ENCODE assay signal across 10 cellular contexts in genomic region chr10:100020161-100020882, GRCh38. TPM values are rescaled to one million over a fixed set of nuclear protein-coding genes. Genes with fewer than 3 reads are reported as not detected.
DNase-seq lines count a peak whose midpoint lies in the region; ATAC-seq, FAIRE-seq and TF ChIP-seq lines count a peak whose summit lies in the region.
"Had no signal": no experiment of that assay in that cellular context is flagged by ENCODE, and none has a peak within 500 bp of the region (broad histone marks: within the 10 kb centered on the region; RNA-seq: fewer than 3 reads in every experiment).

No MANE protein-coding gene starts in this region.

- H3K4me3 Mint-ChIP-seq in H9 (no peak overlapping the region; a peak in 1 of 5 replicates), CD14-positive monocyte (no peak overlapping the region)

- H3K27ac ChIP-seq in H9 (ENCODE audit: insufficient read length, low read depth, low read length), result no peak overlapping the region
- H3K27ac ChIP-seq: neutrophil had no signal

- H2BK15ac ChIP-seq in H9 (ENCODE audit: low read depth, low read length), result no peak overlapping the region

- no peak overlapping the region for H2AK5ac ChIP-seq in H9 (ENCODE audit: insufficient read length, low read length)

- H3K23ac ChIP-seq in H9 (ENCODE audit: insufficient read length, low read depth, low read length), result no peak overlapping the region

- FAIRE-seq in RCC 7860 (lab: Jason Lieb, UNC), result no peak
- FAIRE-seq: astrocyte had no signal

- H4K91ac ChIP-seq in H9 (ENCODE audit: insufficient read length, low read depth, low read length), result no peak overlapping the region

- no peaks in the 10 kb centered on the region for H3K4me1 ChIP-seq in H9 (ENCODE audit: insufficient read depth, low read length)

- intact Hi-C loops in CD14-positive monocyte (cut with micrococcal nuclease), result no loop called here

- H2AFZ ChIP-seq in H9 (ENCODE audit: low read length), result no peak overlapping the region

- in situ Hi-C loops in GM13977 (cut with MboI; ENCODE audit: low pct_unique_long_range_greater_than_20kb, low sequenced_read_pairs, unreplicated experiment), result no loop called here

- no peak overlapping the region for H2BK20ac ChIP-seq in H9 (ENCODE audit: low read depth, low read length, poor library complexity, severe bottlenecking)

- no peaks in the 10 kb centered on the region for H3K79me1 ChIP-seq in H9 (ENCODE audit: insufficient read depth, low read depth, low read length, poor library complexity, severe bottlenecking)

- no peak for ATAC-seq in omental fat pad (ENCODE audit: low FRiP score)

- peak overlapping the region in 2 of 3 experiments; percentile 17 to 38; a peak in 4 of 7 replicates for H3K27ac Mint-ChIP-seq in H9
- no peak overlapping the region for H3K27ac Mint-ChIP-seq in CD14-positive monocyte

- H3K4ac ChIP-seq in H9 (ENCODE audit: low read depth, low read length), result no peak overlapping the region

- H3K9me3 Mint-ChIP-seq in H9, result no peaks in the 10 kb centered on the region
- H3K9me3 Mint-ChIP-seq in CD14-positive monocyte, result peaks cover 0 to 2% (median 0%) of the 10 kb centered on the region in 7 donors

- H3K9me3 ChIP-seq in H9 (ENCODE audit: control insufficient read depth, low read depth, low read length), result no peaks in the 10 kb centered on the region
- H3K9me3 ChIP-seq: neutrophil had no signal

- H3K9ac ChIP-seq in H9 (ENCODE audit: extremely low read depth, insufficient read length, low read length), result no peak overlapping the region

- no peak overlapping the region for H2BK12ac ChIP-seq in H9 (ENCODE audit: insufficient read length, low read depth, low read length)

- H3K23me2 ChIP-seq in H9 (ENCODE audit: insufficient read length, low read depth, low read length, poor library complexity, severe bottlenecking), result no peaks in the 10 kb centered on the region

- no peaks in the 10 kb centered on the region for H3K27me3 ChIP-seq in H9 (ENCODE audit: insufficient read depth, low read length)

- H3K14ac ChIP-seq in H9 (ENCODE audit: insufficient read depth, low read length), result no peak overlapping the region; the same call in 1 of the 2 replicates

- no peaks in the 10 kb centered on the region for H3K36me3 Mint-ChIP-seq in H9 (ENCODE audit: insufficient read depth in 1 of 3, low read depth in 3 of 3)
- no peaks in the 10 kb centered on the region for H3K36me3 Mint-ChIP-seq in CD14-positive monocyte

- no CpG with 5 or more reads among the region's 5 CpGs for WGBS in H9 (ENCODE audit: extremely low coverage, insufficient read length, low lambda C conversion rate)

- H3K56ac ChIP-seq in H9 (ENCODE audit: insufficient read length, low read depth, low read length), result no peak overlapping the region

- no peaks in the 10 kb centered on the region for H3K79me2 ChIP-seq in H9 (ENCODE audit: insufficient read depth, low read length)

- H2BK120ac ChIP-seq in H9 (ENCODE audit: low read depth, low read length, poor library complexity, severe bottlenecking), result no peak overlapping the region

- H3T11ph ChIP-seq in H9 (ENCODE audit: low read length), result no peak overlapping the region

- no peaks in the 10 kb centered on the region for H4K20me1 ChIP-seq in H9 (ENCODE audit: control insufficient read depth, insufficient read depth, insufficient read length)

- TF ChIP-seq CTCF in GM13977 (IDR thresholded peaks at IDR 0.05; ENCODE audit: extremely low read depth, insufficient read depth, missing control alignments), result peak; percentile 28
- TF ChIP-seq CTCF in H9 (conservative IDR thresholded peaks at IDR 0.05), result no peak; the same call in 2 of the 3 replicates
- no peak for TF ChIP-seq CTCF in omental fat pad (IDR thresholded peaks at IDR 0.05)
- no peak for TF ChIP-seq CTCF in CD14-positive monocyte (IDR thresholded peaks at IDR 0.05)

- H3K4me2 ChIP-seq in H9 (ENCODE audit: insufficient read depth, insufficient read length, low read length), result no peak overlapping the region

- H3K4me1 Mint-ChIP-seq in H9, result peaks cover 13 to 17% of the 10 kb centered on the region in 2 experiments
- no peaks in the 10 kb centered on the region for H3K4me1 Mint-ChIP-seq in CD14-positive monocyte

- no peaks in the 10 kb centered on the region; the same call in 1 of the 2 replicates for H3K27me3 Mint-ChIP-seq in H9 (ENCODE audit: low read depth)
- H3K27me3 Mint-ChIP-seq in CD14-positive monocyte (ENCODE audit: low read depth in 3 of 3), result peaks cover 6 to 14% (median 8%) of the 10 kb centered on the region in 3 donors

- H4K8ac ChIP-seq in H9 (replicated peaks; ENCODE audit: insufficient read length, low read depth, low read length), result no peak overlapping the region

- H3K18ac ChIP-seq in H9 (ENCODE audit: insufficient read length, low read depth, low read length), result no peak overlapping the region

- H2BK5ac ChIP-seq in H9 (ENCODE audit: insufficient read length, low read length), result no peak overlapping the region

- peak; percentile 72 for DNase-seq in GM13977 (ENCODE audit: low spot score)
- DNase-seq in H9, result no peak
- DNase-seq in NCI-H146 (lab: John Stamatoyannopoulos, UW), result peak; percentile 91
- peak; percentile 79 for DNase-seq in left kidney (ENCODE audit: low read depth, low spot score)
- no peak for DNase-seq in omental fat pad (ENCODE audit: low spot score)
- no peak for DNase-seq in SIG-M5 (lab: John Stamatoyannopoulos, UW)
- no peak for DNase-seq in CD14-positive monocyte (ENCODE audit: low spot score)
- DNase-seq in RCC 7860 (ENCODE audit: low spot score), result no peak

- H4K5ac ChIP-seq in H9 (ENCODE audit: insufficient read length, low read depth, low read length), result no peak overlapping the region

RNA-seq across cellular contexts. Expression of gene DNMBP, which starts 10.6 kb away (rescaled TPM):
- 25.0 and 25.6 TPM in 2 replicates for total RNA-seq in H9 (2021)
- total RNA-seq in omental fat pad, result 10 to 100 TPM; 17.5 to 41.3 (median 29.6) TPM
- 1 to 10 TPM in 1 of 2 donors, under 1 TPM in 1; 0.83 to 1.2 TPM for polyA plus RNA-seq in CD14-positive monocyte

Comparison
In these comparisons a context has a peak if more than half of its experiments do, and no peak if none do; other contexts are left out.
1. DNase-seq: peak in GM13977 (single experiment), NCI-H146 (single experiment) and left kidney (single experiment); none in H9 (single experiment), omental fat pad (single experiment), SIG-M5 (single experiment), CD14-positive monocyte (single experiment) and RCC 7860 (single experiment).
2. H3K27ac Mint-ChIP-seq: peak in H9 (2 of 3); none in CD14-positive monocyte (0 of 7).